In the genomic region with DNA sequence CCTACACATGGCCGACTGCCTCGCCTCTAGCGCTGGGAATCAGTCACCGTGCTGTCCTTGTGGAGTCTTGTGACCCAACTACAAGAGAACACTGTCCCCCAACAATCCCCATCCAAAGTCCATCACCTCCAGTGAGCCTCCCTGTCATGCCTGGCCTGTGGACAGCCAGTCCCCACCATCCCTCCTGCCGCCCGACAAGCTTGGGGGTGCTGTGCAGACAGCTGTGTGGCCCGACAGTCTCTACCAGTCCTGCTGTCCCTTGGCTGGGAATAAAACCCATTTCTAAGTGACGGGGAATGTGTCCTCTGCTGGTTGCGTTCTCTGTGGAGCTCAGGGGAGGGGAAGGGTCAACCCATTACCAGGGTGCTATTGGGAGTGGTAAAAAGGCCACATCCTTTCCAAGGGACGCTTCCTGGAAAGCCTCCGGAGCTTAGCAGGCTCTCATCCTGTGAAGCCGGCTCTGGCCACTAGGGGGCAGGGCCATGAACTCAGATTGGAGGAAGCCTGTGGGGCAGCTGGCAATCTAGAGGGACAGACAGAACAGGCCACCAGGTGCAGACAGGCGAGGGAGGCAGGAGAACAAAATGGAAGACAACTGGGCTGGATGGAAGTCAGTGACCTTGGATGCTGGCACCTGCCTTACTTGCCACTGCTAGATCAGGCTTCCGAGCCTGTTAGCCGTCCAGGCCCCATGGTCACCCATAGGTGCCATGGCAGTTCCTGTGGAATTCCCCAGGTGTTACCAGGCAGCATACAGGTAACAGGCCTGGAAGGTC, we compare ENCODE assay signal across 9 cellular contexts. TPM values are rescaled to one million over a fixed set of nuclear protein-coding genes. Genes with fewer than 3 reads are reported as not detected.
DNase-seq lines count a peak whose midpoint lies in the region; ATAC-seq and TF ChIP-seq lines count a peak whose summit lies in the region.
"Had no signal": no experiment of that assay in that cellular context is flagged by ENCODE, and none has a peak within 500 bp of the region (broad histone marks: within the 10 kb centered on the region; RNA-seq: fewer than 3 reads in every experiment).

No MANE protein-coding gene starts in this region.

- peak in 2 of 3 experiments; percentile 41 to 58 for DNase-seq in NCI-H1417 (lab: John Stamatoyannopoulos, UW)
- no peak for DNase-seq in NCI-H1417 treated with DMSO at 0.1 percent for 48 hours (lab: John Stamatoyannopoulos, UW)
- DNase-seq in NCI-H1930 (lab: John Stamatoyannopoulos, UW) = peak; percentile 33 to 51
- DNase-seq in activated CD4-positive, alpha-beta T cell treated with anti-CD3 and anti-CD28 coated beads for 48 hours = peak; percentile 84
- DNase-seq in dermis blood vessel endothelial cell = peak; percentile 80
- DNase-seq in memory B cell (ENCODE audit: low spot score in 2 of 2) = peak; percentile 49 to 67
- DNase-seq in stimulated activated CD8-positive, alpha-beta memory T cell treated with anti-CD3 and anti-CD28 coated beads, Interleukin-4, amount 100 ng/mL, for 24 hours (ENCODE audit: low read depth) = peak; percentile 67

- no peak overlapping the region for H3K4me3 ChIP-seq in HEK293 (ENCODE audit: low read depth, low read length)
- H3K4me3 ChIP-seq: BLaER1 treated with 17β-estradiol and CSF1 and Interleukin-3, amounts not matched to agents 10 nM and 100 nM had no signal

- H3K4me1 ChIP-seq in HEK293 (ENCODE audit: control insufficient read depth, insufficient read depth, low read length) = no peaks in the 10 kb centered on the region

- peak; percentile 59 for ATAC-seq in memory B cell (ENCODE audit: low read depth)

- no peak overlapping the region for H3K27ac ChIP-seq in HEK293 (ENCODE audit: extremely low read depth, low read depth, low read length)
- H3K27ac ChIP-seq: BLaER1 treated with 17β-estradiol and CSF1 and Interleukin-3, amounts not matched to agents 10 nM and 100 nM had no signal

- no peaks in the 10 kb centered on the region for H3K27me3 Mint-ChIP-seq in memory B cell

- TF ChIP-seq CTCF in HEK293 (tag by site-specific recombination; IDR thresholded peaks at IDR 0.05) = peak; percentile 70

- H3K4me1 Mint-ChIP-seq in memory B cell = peaks cover 5% of the 10 kb centered on the region

- no peaks in the 10 kb centered on the region for H3K9me3 Mint-ChIP-seq in memory B cell

- H3K9me3 ChIP-seq in HEK293 (ENCODE audit: control insufficient read depth, insufficient read depth, low read depth, low read length) = no peaks in the 10 kb centered on the region

- no peaks in the 10 kb centered on the region; a peak in 1 of 3 replicates for H3K36me3 ChIP-seq in HEK293 (ENCODE audit: control insufficient read depth in 2 of 2, insufficient read depth in 1 of 2, low read length in 2 of 2)

- no peak overlapping the region for H3K4me3 Mint-ChIP-seq in memory B cell

- H3K36me3 Mint-ChIP-seq in memory B cell = peaks cover under 1% of the 10 kb centered on the region

- CTCF ChIA-PET in HEK293 (lab: Yijun Ruan, JAX) = interaction anchor here (0.6 to 3.1 kb wide), 20 partner anchors 9 to 1579 kb away, joined by 3 to 36 read pairs (median 4); a partner anchor contains a TSS

- no peak overlapping the region for H3K27ac Mint-ChIP-seq in memory B cell

- POLR2A ChIA-PET in HEK293 (lab: Yijun Ruan, JAX) = interaction anchor here (1.0 kb wide), 1 partner anchor 75 kb away, joined by 3 read pairs; no protein-coding TSS in a partner anchor

TF ChIP-seq in HEK293, 187 proteins besides CTCF, POLR2A, EP300 and RAD21:
- TF ChIP-seq ZNF174 (tag by site-specific recombination; IDR thresholded peaks at IDR 0.05) (no peak), ZNF830 (tag by site-specific recombination; IDR thresholded peaks at IDR 0.05; ENCODE audit: low read depth) (no peak), ZNF654 (tag by site-specific recombination; IDR thresholded peaks at IDR 0.05; ENCODE audit: low read depth) (peak; percentile 30), ZNF777 (tag by site-specific recombination; IDR thresholded peaks at IDR 0.05; ENCODE audit: borderline replicate concordance) (no peak), ZNF2 (tag by site-specific recombination; IDR thresholded peaks at IDR 0.05) (peak; percentile 78), TRIM28 (IDR thresholded peaks at IDR 0.05; ENCODE audit: borderline replicate concordance, low read length) (peak; percentile 39; the same call in 1 of the 2 replicates), ZNF510 (tag by site-specific recombination; IDR thresholded peaks at IDR 0.05; ENCODE audit: insufficient replicate concordance) (no peak), ZNF140 (tag by site-specific recombination; IDR thresholded peaks at IDR 0.05) (no peak), ZNF514 (tag by site-specific recombination; IDR thresholded peaks at IDR 0.05) (no peak), BCL11A (tag by site-specific recombination; IDR thresholded peaks at IDR 0.05; ENCODE audit: low read depth) (no peak)
- TF ChIP-seq, protein P1, sequence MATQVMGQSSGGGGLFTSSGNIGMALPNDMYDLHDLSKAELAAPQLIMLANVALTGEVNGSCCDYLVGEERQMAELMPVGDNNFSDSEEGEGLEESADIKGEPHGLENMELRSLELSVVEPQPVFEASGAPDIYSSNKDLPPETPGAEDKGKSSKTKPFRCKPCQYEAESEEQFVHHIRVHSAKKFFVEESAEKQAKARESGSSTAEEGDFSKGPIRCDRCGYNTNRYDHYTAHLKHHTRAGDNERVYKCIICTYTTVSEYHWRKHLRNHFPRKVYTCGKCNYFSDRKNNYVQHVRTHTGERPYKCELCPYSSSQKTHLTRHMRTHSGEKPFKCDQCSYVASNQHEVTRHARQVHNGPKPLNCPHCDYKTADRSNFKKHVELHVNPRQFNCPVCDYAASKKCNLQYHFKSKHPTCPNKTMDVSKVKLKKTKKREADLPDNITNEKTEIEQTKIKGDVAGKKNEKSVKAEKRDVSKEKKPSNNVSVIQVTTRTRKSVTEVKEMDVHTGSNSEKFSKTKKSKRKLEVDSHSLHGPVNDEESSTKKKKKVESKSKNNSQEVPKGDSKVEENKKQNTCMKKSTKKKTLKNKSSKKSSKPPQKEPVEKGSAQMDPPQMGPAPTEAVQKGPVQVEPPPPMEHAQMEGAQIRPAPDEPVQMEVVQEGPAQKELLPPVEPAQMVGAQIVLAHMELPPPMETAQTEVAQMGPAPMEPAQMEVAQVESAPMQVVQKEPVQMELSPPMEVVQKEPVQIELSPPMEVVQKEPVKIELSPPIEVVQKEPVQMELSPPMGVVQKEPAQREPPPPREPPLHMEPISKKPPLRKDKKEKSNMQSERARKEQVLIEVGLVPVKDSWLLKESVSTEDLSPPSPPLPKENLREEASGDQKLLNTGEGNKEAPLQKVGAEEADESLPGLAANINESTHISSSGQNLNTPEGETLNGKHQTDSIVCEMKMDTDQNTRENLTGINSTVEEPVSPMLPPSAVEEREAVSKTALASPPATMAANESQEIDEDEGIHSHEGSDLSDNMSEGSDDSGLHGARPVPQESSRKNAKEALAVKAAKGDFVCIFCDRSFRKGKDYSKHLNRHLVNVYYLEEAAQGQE (tag by site-specific recombination; IDR thresholded peaks at IDR 0.05) = no peak

RNA-seq across cellular contexts. Expression of a gene that starts 12.0 kb away (rescaled TPM):
- 16.2 and 18.1 TPM in 2 replicates for total RNA-seq in dermis blood vessel endothelial cell

RNA-seq across cellular contexts. Expression of a gene that starts 46.0 kb away (rescaled TPM):
- total RNA-seq in dermis blood vessel endothelial cell = 12.8 and 26.0 TPM in 2 replicates
